8 cellular contexts compared by ENCODE assay signal in genomic region chr19:35629332-35629633, GRCh38. TPM values are rescaled to one million over a fixed set of nuclear protein-coding genes. Genes with fewer than 3 reads are reported as not detected.
A peak's percentile ranks its signal among the peaks of the same experiment; 100 is the strongest.
DNase-seq lines count a peak whose midpoint lies in the region; ATAC-seq and TF ChIP-seq lines count a peak whose summit lies in the region.

No MANE protein-coding gene starts in this region.

- TF ChIP-seq POLR2A in stomach (IDR thresholded peaks at IDR 0.05), result no peak

- H3K4me1 ChIP-seq in stomach, result peaks cover 17 to 31% (median 29%) of the 10 kb centered on the region in 4 donors

- intact Hi-C loops in stomach (cut with DNase I; ENCODE audit: low total_unique reads), result no loop called here

- H3K9me3 ChIP-seq in stomach, result no peaks in the 10 kb centered on the region

- peak overlapping the region; percentile 87 to 96 (median 93) for H3K27ac ChIP-seq in stomach

- POLR2A ChIA-PET in WTC11 (lab: Charles Lee), result no interaction called here

- H3K27ac Mint-ChIP-seq in WTC11, result peak overlapping the region; percentile 95; the same call in 1 of the 2 replicates

- H3K4me3 ChIP-seq in iPS-11a (ENCODE audit: low read depth, low read length) (peak overlapping the region; percentile 79), stomach (peak overlapping the region; percentile 82 to 97 (median 90))

- H3K27me3 Mint-ChIP-seq in WTC11 (ENCODE audit: low read depth), result no peaks in the 10 kb centered on the region

- CTCF ChIA-PET in WTC11 (lab: Charles Lee), result no interaction called here

- H3K36me3 ChIP-seq in stomach, result peaks cover 41 to 46% (median 42%) of the 10 kb centered on the region in 4 donors

- peaks cover 28% of the 10 kb centered on the region for H3K36me3 Mint-ChIP-seq in WTC11

- 2 to 6% (median 4%) methylated on average over 5 to 15 of the region's 15 CpGs for WGBS in stomach, 5 donors

- peak overlapping the region; percentile 95 for H3K4me3 Mint-ChIP-seq in WTC11

- TF ChIP-seq EP300 in stomach (IDR thresholded peaks at IDR 0.05), result no peak

- TF ChIP-seq CTCF in WTC11 (IDR thresholded peaks at IDR 0.05) (no peak), stomach (IDR thresholded peaks at IDR 0.05) (no peak)

- peaks cover 7% of the 10 kb centered on the region for H3K4me1 Mint-ChIP-seq in WTC11

- H3K27me3 ChIP-seq in stomach, result no peaks in the 10 kb centered on the region

- peak; percentile 38 for DNase-seq in DMS53 (lab: John Stamatoyannopoulos, UW)
- DNase-seq in DMS53 treated with DMSO at 0.1 percent for 48 hours (lab: John Stamatoyannopoulos, UW; ENCODE audit: unreplicated experiment), result no peak
- no peak for DNase-seq in WTC11 (ENCODE audit: low spot score)
- DNase-seq in stomach, result no peak
- DNase-seq in activated effector memory CD4-positive, alpha-beta T cell treated with Interleukin-2 at 50 U/mL for 16 hours, result no peak
- no peak for DNase-seq in stimulated activated CD8-positive, alpha-beta memory T cell treated with anti-CD3 and anti-CD28 coated beads, Interleukin-4, amount 100 ng/mL, for 48 hours
- no peak for DNase-seq in hypothalamus (lab: John Stamatoyannopoulos, UW)

- no peaks in the 10 kb centered on the region for H3K9me3 Mint-ChIP-seq in WTC11

- no peak for ATAC-seq in WTC11

TF ChIP-seq in WTC11, 78 proteins besides CTCF, POLR2A, EP300 and RAD21:
- TF ChIP-seq ARID4B (CRISPR knock-in tag; IDR thresholded peaks at IDR 0.05; ENCODE audit: borderline replicate concordance) (0 out of 2 replicates have a peak, but pooled peaks have one; percentile 13), JUN (CRISPR knock-in tag; IDR thresholded peaks at IDR 0.05) (no peak)

RNA-seq across cellular contexts. Expression of gene RBM42, which starts 0.4 kb away (rescaled TPM):
- 84.7 to 94.9 TPM (median 88.6 TPM) in 3 replicates for total RNA-seq in WTC11 (2021)
- 100 to 1,000 TPM in 1 of 5 donors, 10 to 100 TPM in 4; 26.6 to 133 (median 46.9) TPM for total RNA-seq in stomach
- polyA plus RNA-seq in stomach, result 10 to 100 TPM; 56.5 to 60.8 (median 58.6) TPM

RNA-seq across cellular contexts. Expression of gene ETV2, which starts 12.3 kb away (rescaled TPM):
- total RNA-seq in WTC11 (2021) (1.4 to 1.9 TPM (median 1.7 TPM) in 3 replicates), stomach (10 to 100 TPM in 1 of 5 donors, under 1 TPM in 1, not detected in 3; 0.55 to 11.7 TPM)
- polyA plus RNA-seq in stomach, result 1 to 10 TPM; 4.5 to 6.3 (median 6.1) TPM

RNA-seq across cellular contexts. Expression of gene HAUS5, which starts 16.7 kb away (rescaled TPM):
- 23.5 to 25.4 TPM (median 24.4 TPM) in 3 replicates for total RNA-seq in WTC11 (2021)
- total RNA-seq in stomach, result 10 to 100 TPM in 1 of 5 donors, 1 to 10 TPM in 4; 4.1 to 23.2 (median 4.9) TPM
- 10 to 100 TPM in 1 of 3 donors, 1 to 10 TPM in 2; 4.4 to 17.0 (median 5.6) TPM for polyA plus RNA-seq in stomach

RNA-seq across cellular contexts. Expression of gene COX6B1, which starts 18.8 kb away (rescaled TPM):
- total RNA-seq in WTC11 (2021) (523 to 536 TPM (median 526 TPM) in 3 replicates), stomach (100 to 1,000 TPM; 198 to 680 (median 373) TPM)
- 1,000 to 10,000 TPM; 1,105 to 1,293 (median 1,217) TPM for polyA plus RNA-seq in stomach

RNA-seq across cellular contexts. Expression of gene UPK1A, which starts 37.0 kb away (rescaled TPM):
- 1.6 to 3.0 TPM (median 2.7 TPM) in 3 replicates for total RNA-seq in WTC11 (2021)
- total RNA-seq in stomach, result not detected
- under 1 TPM in 1 of 3 donors, not detected in 2; 0.08 TPM for polyA plus RNA-seq in stomach
